Comparison of ENCODE assay signal across 8 cellular contexts in genomic region chr6:117482240-117483003, GRCh38. TPM values are rescaled to one million over a fixed set of nuclear protein-coding genes. Genes with fewer than 3 reads are reported as not detected.
DNase-seq lines count a peak whose midpoint lies in the region; ATAC-seq and TF ChIP-seq lines count a peak whose summit lies in the region.

TSS of gene DCBLD1 (plus strand) at chr6:117482674. CDS start at chr6:117482782, 108 bp downstream.

- H3K36me3 Mint-ChIP-seq in activated naive CD4-positive, alpha-beta T cell treated with anti-CD3 and anti-CD28 coated beads, Interleukin-2, amount 50 U/mL, for 24 hours = peaks cover 2% of the 10 kb centered on the region

- whole genome bisulfite sequencing in transverse colon (ENCODE audit: low coverage in 1 of 2), 2 donors = 1% methylated on average over 32 of the region's 96 CpGs; no CpG with 5 or more reads in 1 of the 2 donors

- DNase-seq in DMS53 (lab: John Stamatoyannopoulos, UW) = peak; percentile 92
- DNase-seq in HUDEP-2 (lab: John Stamatoyannopoulos, UW; ENCODE audit: unreplicated experiment in 76 of 76) = peak in 69 of 76 experiments; percentile 21 to 89 (median 71)
- DNase-seq in SHP77 treated with DMSO at 0.1 percent for 48 hours (lab: John Stamatoyannopoulos, UW) = peak; percentile 35
- peak; percentile 60 for DNase-seq in globus pallidus (ENCODE audit: low spot score)
- peak; percentile 86 for DNase-seq in transverse colon

- H3K27me3 ChIP-seq in neutrophil (peaks cover 100% of the 10 kb centered on the region), transverse colon (no peaks in the 10 kb centered on the region)

- H3K27ac ChIP-seq in neutrophil (no peak within 1 kb of the TSS), transverse colon (peak within 1 kb of the TSS; percentile 88 to 95 (median 92))

- H3K36me3 ChIP-seq in neutrophil (no peaks in the 10 kb centered on the region), transverse colon (no peaks in the 10 kb centered on the region)

- peak; percentile 79 for ATAC-seq in GM21515 (IDR thresholded peaks at IDR 0.05; ENCODE audit: unreplicated experiment)

- no peak within 1 kb of the TSS for H3K27ac Mint-ChIP-seq in activated naive CD4-positive, alpha-beta T cell treated with anti-CD3 and anti-CD28 coated beads, Interleukin-2, amount 50 U/mL, for 24 hours

- TF ChIP-seq CTCF in neutrophil (IDR thresholded peaks at IDR 0.05) (no peak), transverse colon (IDR thresholded peaks at IDR 0.05) (peak in 2 of 5 experiments; percentile 11 to 18)

- intact Hi-C loops in transverse colon (cut with DNase I; ENCODE audit: low total_unique reads) = no loop called here

- in situ Hi-C loops in transverse colon (cut with MboI; ENCODE audit: low pct_ligation_motif_present in 1 of 4, low pct_unique_long_range_greater_than_20kb in 1 of 4, low sequenced_read_pairs in 3 of 4) = no loop called here

- peak within 1 kb of the TSS; percentile 96 for H3K4me3 Mint-ChIP-seq in activated naive CD4-positive, alpha-beta T cell treated with anti-CD3 and anti-CD28 coated beads, Interleukin-2, amount 50 U/mL, for 24 hours

- peak; percentile 65 for TF ChIP-seq POLR2A in transverse colon (IDR thresholded peaks at IDR 0.05)

- H3K27me3 Mint-ChIP-seq in activated naive CD4-positive, alpha-beta T cell treated with anti-CD3 and anti-CD28 coated beads, Interleukin-2, amount 50 U/mL, for 24 hours = peaks cover 37% of the 10 kb centered on the region

- H3K4me1 ChIP-seq in neutrophil (ENCODE audit: control insufficient read depth in 1 of 2, insufficient read depth in 1 of 2, low read depth in 1 of 2, low read length in 1 of 2) = peaks cover 14 to 15% of the 10 kb centered on the region in 2 experiments
- H3K4me1 ChIP-seq in transverse colon = peaks cover 7 to 37% (median 20%) of the 10 kb centered on the region in 4 donors

- H3K9me3 ChIP-seq in neutrophil = no peaks in the 10 kb centered on the region
- no peaks in the 10 kb centered on the region for H3K9me3 ChIP-seq in transverse colon

- H3K9me3 Mint-ChIP-seq in activated naive CD4-positive, alpha-beta T cell treated with anti-CD3 and anti-CD28 coated beads, Interleukin-2, amount 50 U/mL, for 24 hours = no peaks in the 10 kb centered on the region

- peaks cover 15% of the 10 kb centered on the region for H3K4me1 Mint-ChIP-seq in activated naive CD4-positive, alpha-beta T cell treated with anti-CD3 and anti-CD28 coated beads, Interleukin-2, amount 50 U/mL, for 24 hours

- H3K4me3 ChIP-seq in neutrophil (ENCODE audit: low read depth in 1 of 2, low read length in 1 of 2) (peak within 1 kb of the TSS; percentile 54 to 61), transverse colon (peak within 1 kb of the TSS; percentile 67 to 97 (median 74))

- no peak for TF ChIP-seq EP300 in transverse colon (IDR thresholded peaks at IDR 0.05; ENCODE audit: low read depth)

RNA-seq across cellular contexts. Expression of gene DCBLD1, which starts in this region (rescaled TPM):
- total RNA-seq in transverse colon = 10 to 100 TPM in 2 of 4 donors, 1 to 10 TPM in 2; 2.2 to 19.4 (median 10.7) TPM

Comparison
In these comparisons a context has a peak if more than half of its experiments do, and no peak if none do; other contexts are left out.
1. DNase-seq: peak in every context shown above with its lines; median percentile 92 in DMS53; 86 in transverse colon; 71 in HUDEP-2; 60 in globus pallidus; 35 in SHP77 treated with DMSO at 0.1 percent for 48 hours.